ENCODE assay signal across 25 cellular contexts in genomic region chr17:46176975-46177374, GRCh38. TPM values are rescaled to one million over a fixed set of nuclear protein-coding genes. Genes with fewer than 3 reads are reported as not detected.
DNase-seq lines count a peak whose midpoint lies in the region; ATAC-seq and TF ChIP-seq lines count a peak whose summit lies in the region.
"Had no signal": no experiment of that assay in that cellular context is flagged by ENCODE, and none has a peak within 500 bp of the region (broad histone marks: within the 10 kb centered on the region; RNA-seq: fewer than 3 reads in every experiment).

No MANE protein-coding gene starts in this region.

- H3K9me3 ChIP-seq in T-helper 17 cell (ENCODE audit: control insufficient read depth, low read length, poor library complexity, severe bottlenecking) (no peaks in the 10 kb centered on the region), left lung (no peaks in the 10 kb centered on the region), esophagus muscularis mucosa (no peaks in the 10 kb centered on the region)
- H3K9me3 ChIP-seq: adrenal gland, BLaER1, gastroesophageal sphincter, left ventricle myocardium inferior, transverse colon had no signal

- no peak overlapping the region for H3K27ac ChIP-seq in left lung
- no peak overlapping the region for H3K27ac ChIP-seq in esophagus muscularis mucosa (replicated peaks in 1 of 4)
- H3K27ac ChIP-seq: adrenal gland, BLaER1, gastroesophageal sphincter, left ventricle myocardium inferior, transverse colon had no signal

- ATAC-seq in activated naive CD8-positive, alpha-beta T cell treated with anti-CD3 and anti-CD28 coated beads, Interleukin-2, amount 50 U/mL, for 24 hours = no peak
- ATAC-seq in T-helper 17 cell = no peak
- ATAC-seq in left lung = peak; percentile 11
- no peak for ATAC-seq in stimulated activated naive B cell treated with anti-CD40 and anti-IgM and Interleukin-4, amounts not matched to agents 10 μg/mL and 1 μg/mL and 100 μg/mL, for 72 hours (replicated peaks)
- ATAC-seq: activated CD4-positive, CD25-positive, alpha-beta regulatory T cell treated with anti-CD3 and anti-CD28 coated beads, Interleukin-2, amount 50 U/mL, for 24 hours; gastroesophageal sphincter had no signal

- WGBS in esophagus muscularis mucosa = 71% methylated on average over 3 of the region's 3 CpGs

- H3K36me3 Mint-ChIP-seq in activated naive CD8-positive, alpha-beta T cell = peaks cover 11% of the 10 kb centered on the region
- H3K36me3 Mint-ChIP-seq in activated naive CD8-positive, alpha-beta T cell treated with anti-CD3 and anti-CD28 coated beads, Interleukin-2, amount 50 U/mL, for 24 hours (ENCODE audit: low read depth) = peaks cover 13% of the 10 kb centered on the region
- H3K36me3 Mint-ChIP-seq in T-helper 17 cell (ENCODE audit: low read depth) = peaks cover 3% of the 10 kb centered on the region
- peaks cover 6 to 23% of the 10 kb centered on the region in 2 donors for H3K36me3 Mint-ChIP-seq in stimulated activated naive B cell treated with anti-CD40 and anti-IgM and Interleukin-4, amounts not matched to agents 10 μg/mL and 1 μg/mL and 100 μg/mL, for 72 hours

- TF ChIP-seq POLR2A in esophagus muscularis mucosa (IDR thresholded peaks at IDR 0.05; ENCODE audit: low read depth) = no peak

- intact Hi-C loops in left lung (cut with DNase I) = no loop called here
- intact Hi-C loops in esophagus muscularis mucosa (cut with DNase I) = no loop called here

- H3K4me1 ChIP-seq in left lung (peaks cover 27 to 86% of the 10 kb centered on the region in 2 donors), esophagus muscularis mucosa (peaks cover 77 to 100% (median 98%) of the 10 kb centered on the region in 4 donors)

- peaks cover 91% of the 10 kb centered on the region for H3K4me1 Mint-ChIP-seq in activated naive CD8-positive, alpha-beta T cell (ENCODE audit: low read depth)
- H3K4me1 Mint-ChIP-seq in activated naive CD8-positive, alpha-beta T cell treated with anti-CD3 and anti-CD28 coated beads, Interleukin-2, amount 50 U/mL, for 24 hours = peaks cover 91% of the 10 kb centered on the region
- H3K4me1 Mint-ChIP-seq in T-helper 17 cell = peaks cover 80% of the 10 kb centered on the region
- peaks cover 47 to 82% of the 10 kb centered on the region in 2 donors for H3K4me1 Mint-ChIP-seq in stimulated activated naive B cell treated with anti-CD40 and anti-IgM and Interleukin-4, amounts not matched to agents 10 μg/mL and 1 μg/mL and 100 μg/mL, for 72 hours

- peak overlapping the region; percentile 72 for H3K27ac Mint-ChIP-seq in activated naive CD8-positive, alpha-beta T cell
- no peak overlapping the region for H3K27ac Mint-ChIP-seq in activated naive CD8-positive, alpha-beta T cell treated with anti-CD3 and anti-CD28 coated beads, Interleukin-2, amount 50 U/mL, for 24 hours
- peak overlapping the region; percentile 88 for H3K27ac Mint-ChIP-seq in T-helper 17 cell
- H3K27ac Mint-ChIP-seq in stimulated activated naive B cell treated with anti-CD40 and anti-IgM and Interleukin-4, amounts not matched to agents 10 μg/mL and 1 μg/mL and 100 μg/mL, for 72 hours = no peak overlapping the region
- H3K27ac Mint-ChIP-seq: activated CD4-positive, alpha-beta memory T cell treated with anti-CD3 and anti-CD28 coated beads, Interleukin-2, amount 10 ng/mL, durations not matched to agents 7 days and 5 days had no signal

- DNase-seq in activated naive CD8-positive, alpha-beta T cell treated with anti-CD3 and anti-CD28 coated beads, Interleukin-2, amount 50 U/mL, for 24 hours = no peak
- DNase-seq in T-helper 17 cell (no peak), left lung (no peak), GM03348 (ENCODE audit: low spot score) (no peak), NCI-H187 treated with DMSO at 0.1 percent for 48 hours (lab: John Stamatoyannopoulos, UW) (no peak), esophagus muscularis mucosa (ENCODE audit: extremely low spot score) (no peak)
- no peak for DNase-seq in stimulated activated naive B cell treated with anti-CD40 and anti-IgM and Interleukin-4, amounts not matched to agents 10 μg/mL and 1 μg/mL and 100 μg/mL, for 72 hours
- DNase-seq: activated CD4-positive, alpha-beta memory T cell treated with anti-CD3 and anti-CD28 coated beads, Interleukin-2, amount 10 ng/mL, durations not matched to agents 7 days and 5 days; activated gamma-delta T cell; adrenal gland; effector CD4-positive, alpha-beta T cell; H7; hippocampal formation; left ventricle myocardium inferior; NCI-H1105; NCI-H2081; NCI-H510A; posterior cingulate gyrus; stimulated activated CD8-positive, alpha-beta memory T cell treated with anti-CD3 and anti-CD28 coated beads, Interleukin-4, amount 100 ng/mL, for 48 hours; transverse colon had no signal

- H3K27me3 ChIP-seq in left lung (no peaks in the 10 kb centered on the region), esophagus muscularis mucosa (no peaks in the 10 kb centered on the region)
- H3K27me3 ChIP-seq: adrenal gland, BLaER1, gastroesophageal sphincter, transverse colon had no signal

- H3K27me3 Mint-ChIP-seq in activated naive CD8-positive, alpha-beta T cell = no peaks in the 10 kb centered on the region
- H3K27me3 Mint-ChIP-seq in activated naive CD8-positive, alpha-beta T cell treated with anti-CD3 and anti-CD28 coated beads, Interleukin-2, amount 50 U/mL, for 24 hours = no peaks in the 10 kb centered on the region
- H3K27me3 Mint-ChIP-seq in T-helper 17 cell = no peaks in the 10 kb centered on the region
- no peaks in the 10 kb centered on the region for H3K27me3 Mint-ChIP-seq in stimulated activated naive B cell treated with anti-CD40 and anti-IgM and Interleukin-4, amounts not matched to agents 10 μg/mL and 1 μg/mL and 100 μg/mL, for 72 hours
- H3K27me3 Mint-ChIP-seq: activated CD4-positive, alpha-beta memory T cell treated with anti-CD3 and anti-CD28 coated beads, Interleukin-2, amount 10 ng/mL, durations not matched to agents 7 days and 5 days; brain had no signal

- no peak overlapping the region for H3K4me3 ChIP-seq in left lung
- H3K4me3 ChIP-seq in esophagus muscularis mucosa = no peak overlapping the region
- H3K4me3 ChIP-seq: adrenal gland, BLaER1, gastroesophageal sphincter, left ventricle myocardium inferior, transverse colon had no signal

- TF ChIP-seq EP300 in esophagus muscularis mucosa (IDR thresholded peaks at IDR 0.05) = no peak

- no peaks in the 10 kb centered on the region for H3K9me3 Mint-ChIP-seq in activated naive CD8-positive, alpha-beta T cell (ENCODE audit: low read depth)
- no peaks in the 10 kb centered on the region for H3K9me3 Mint-ChIP-seq in activated naive CD8-positive, alpha-beta T cell treated with anti-CD3 and anti-CD28 coated beads, Interleukin-2, amount 50 U/mL, for 24 hours
- H3K9me3 Mint-ChIP-seq in stimulated activated naive B cell treated with anti-CD40 and anti-IgM and Interleukin-4, amounts not matched to agents 10 μg/mL and 1 μg/mL and 100 μg/mL, for 72 hours = no peaks in the 10 kb centered on the region
- H3K9me3 Mint-ChIP-seq: activated CD4-positive, alpha-beta memory T cell treated with anti-CD3 and anti-CD28 coated beads, Interleukin-2, amount 10 ng/mL, durations not matched to agents 7 days and 5 days; brain had no signal

- H3K36me3 ChIP-seq in left lung (peaks cover 0 to under 1% of the 10 kb centered on the region in 2 donors), esophagus muscularis mucosa (peaks cover 0 to 2% (median under 1%) of the 10 kb centered on the region in 4 donors)

- H3K4me3 Mint-ChIP-seq in activated naive CD8-positive, alpha-beta T cell = peak overlapping the region; percentile 11
- no peak overlapping the region for H3K4me3 Mint-ChIP-seq in activated naive CD8-positive, alpha-beta T cell treated with anti-CD3 and anti-CD28 coated beads, Interleukin-2, amount 50 U/mL, for 24 hours
- peak overlapping the region; percentile 45 for H3K4me3 Mint-ChIP-seq in T-helper 17 cell
- no peak overlapping the region for H3K4me3 Mint-ChIP-seq in stimulated activated naive B cell treated with anti-CD40 and anti-IgM and Interleukin-4, amounts not matched to agents 10 μg/mL and 1 μg/mL and 100 μg/mL, for 72 hours
- H3K4me3 Mint-ChIP-seq: activated CD4-positive, alpha-beta memory T cell treated with anti-CD3 and anti-CD28 coated beads, Interleukin-2, amount 10 ng/mL, durations not matched to agents 7 days and 5 days had no signal

- TF ChIP-seq CTCF in left lung (IDR thresholded peaks at IDR 0.05) (no peak), esophagus muscularis mucosa (IDR thresholded peaks at IDR 0.05) (no peak)

RNA-seq across cellular contexts. Expression of gene KANSL1, which starts 16.3 kb away (rescaled TPM):
- total RNA-seq in T-helper 17 cell = 100 to 1,000 TPM; 142 to 187 TPM
- 10 to 100 TPM; 65.9 to 67.8 TPM for total RNA-seq in left lung
- 100 to 1,000 TPM in 1 of 4 donors, 10 to 100 TPM in 3; 55.0 to 124 (median 70.0) TPM for total RNA-seq in esophagus muscularis mucosa

Comparison
In these comparisons a context has a peak if more than half of its experiments do, and no peak if none do; other contexts are left out.
1. H3K27ac Mint-ChIP-seq: peak in activated naive CD8-positive, alpha-beta T cell (single experiment) and T-helper 17 cell (single experiment); none in activated naive CD8-positive, alpha-beta T cell treated with anti-CD3 and anti-CD28 coated beads, Interleukin-2, amount 50 U/mL, for 24 hours (single experiment) and stimulated activated naive B cell treated with anti-CD40 and anti-IgM and Interleukin-4, amounts not matched to agents 10 μg/mL and 1 μg/mL and 100 μg/mL, for 72 hours (single experiment).
2. H3K4me3 Mint-ChIP-seq: peak in activated naive CD8-positive, alpha-beta T cell (single experiment) and T-helper 17 cell (single experiment); none in activated naive CD8-positive, alpha-beta T cell treated with anti-CD3 and anti-CD28 coated beads, Interleukin-2, amount 50 U/mL, for 24 hours (single experiment) and stimulated activated naive B cell treated with anti-CD40 and anti-IgM and Interleukin-4, amounts not matched to agents 10 μg/mL and 1 μg/mL and 100 μg/mL, for 72 hours (0 of 2).